Comparison of ENCODE assay signal across 6 cellular contexts in the genomic region with DNA sequence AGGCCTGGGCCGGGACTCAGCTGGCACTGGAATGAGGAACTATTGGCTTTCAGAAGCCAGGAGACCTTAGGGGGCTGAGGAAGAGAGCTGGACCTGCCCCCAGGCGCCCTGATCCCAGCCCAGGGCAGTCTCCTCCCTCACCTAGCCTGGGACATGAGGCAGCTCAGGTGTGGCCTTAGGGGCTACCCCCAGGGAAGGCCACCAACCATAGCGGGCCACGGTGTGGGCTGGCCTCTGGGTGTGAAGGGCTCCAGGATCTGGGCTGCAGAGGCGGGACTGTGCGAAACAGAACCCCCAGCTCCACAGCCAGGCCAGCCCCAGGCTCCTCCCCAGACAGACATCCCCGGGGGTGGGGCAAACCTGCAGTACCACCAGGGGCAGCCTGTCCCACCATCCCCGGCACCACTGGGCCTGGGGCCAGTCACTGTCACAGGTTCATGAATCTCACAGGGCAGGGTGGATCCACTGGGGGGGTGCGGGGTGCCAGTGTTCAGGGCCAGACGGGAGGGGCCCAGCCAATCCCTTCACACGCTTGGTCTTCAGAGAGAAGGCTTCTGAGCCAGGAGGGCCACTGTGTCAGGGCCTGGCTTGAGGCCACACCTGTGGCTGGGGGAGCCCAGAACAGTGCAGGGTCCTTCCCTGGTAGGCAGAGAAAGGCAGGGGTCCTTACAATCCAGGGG. TPM values are rescaled to one million over a fixed set of nuclear protein-coding genes. Genes with fewer than 3 reads are reported as not detected.
DNase-seq lines count a peak whose midpoint lies in the region; TF ChIP-seq lines count a peak whose summit lies in the region.

No MANE protein-coding gene starts in this region.

- TF ChIP-seq CTCF in prostate gland (IDR thresholded peaks at IDR 0.05): peak in 2 of 4 experiments; percentile 22 to 32

- 24% methylated on average over 7 of the region's 11 CpGs for WGBS in prostate gland

- TF ChIP-seq POLR2A in prostate gland (IDR thresholded peaks at IDR 0.05): no peak

- no peaks in the 10 kb centered on the region for H3K9me3 Mint-ChIP-seq in dendritic cell treated with granulocyte-macrophage colony-stimulating factor and Interleukin-4, amounts not matched to agents 40 ng/mL and 50 ng/mL, for 4 days

- H3K27me3 Mint-ChIP-seq in dendritic cell treated with granulocyte-macrophage colony-stimulating factor and Interleukin-4, amounts not matched to agents 40 ng/mL and 50 ng/mL, for 4 days: no peaks in the 10 kb centered on the region

- H3K4me1 Mint-ChIP-seq in dendritic cell treated with granulocyte-macrophage colony-stimulating factor and Interleukin-4, amounts not matched to agents 40 ng/mL and 50 ng/mL, for 4 days (ENCODE audit: low read depth): peaks cover 69% of the 10 kb centered on the region

- H3K27ac ChIP-seq in prostate gland: peak overlapping the region; percentile 91 to 94

- no peaks in the 10 kb centered on the region for H3K9me3 ChIP-seq in prostate gland

- in situ Hi-C loops in ACHN (cut with HindIII; ENCODE audit: low pct_ligation_motif_present, low pct_unique_long_range_greater_than_20kb, low sequenced_read_pairs): no loop called here

- H3K4me1 ChIP-seq in prostate gland (replicated peaks): peaks cover 57% of the 10 kb centered on the region

- H3K27me3 ChIP-seq in prostate gland (replicated peaks; ENCODE audit: insufficient read depth): no peaks in the 10 kb centered on the region

- H3K4me3 Mint-ChIP-seq in dendritic cell treated with granulocyte-macrophage colony-stimulating factor and Interleukin-4, amounts not matched to agents 40 ng/mL and 50 ng/mL, for 4 days: peak overlapping the region; percentile 77

- peak overlapping the region in 1 of 2 donors; percentile 93 for H3K4me3 ChIP-seq in prostate gland

- H3K36me3 ChIP-seq in prostate gland: no peaks in the 10 kb centered on the region

- DNase-seq in HT1080 (ENCODE audit: low read depth): peak; percentile 26
- peak; percentile 52 for DNase-seq in prostate gland (ENCODE audit: low spot score)
- no peak for DNase-seq in NCI-H345 (lab: John Stamatoyannopoulos, UW)
- DNase-seq in effector CD8-positive, alpha-beta T cell (lab: John Stamatoyannopoulos, UW): no peak
- no peak for DNase-seq in ACHN

- peak overlapping the region; percentile 89 for H3K27ac Mint-ChIP-seq in dendritic cell treated with granulocyte-macrophage colony-stimulating factor and Interleukin-4, amounts not matched to agents 40 ng/mL and 50 ng/mL, for 4 days

- intact Hi-C loops in dendritic cell treated with granulocyte-macrophage colony-stimulating factor and Interleukin-4, amounts not matched to agents 40 ng/mL and 50 ng/mL, for 4 days (cut with micrococcal nuclease): no loop called here
- intact Hi-C loops in prostate gland (cut with DNase I): no loop called here

- peaks cover 64% of the 10 kb centered on the region for H3K36me3 Mint-ChIP-seq in dendritic cell treated with granulocyte-macrophage colony-stimulating factor and Interleukin-4, amounts not matched to agents 40 ng/mL and 50 ng/mL, for 4 days (ENCODE audit: low read depth)

RNA-seq across cellular contexts. Expression of gene PLXNB2, which starts 3.5 kb away (rescaled TPM):
- 73.4 and 84.1 TPM in 2 replicates for total RNA-seq in HT1080 (2014; rRNA removed; shearing (Covaris generic))
- 107 and 112 TPM in 2 replicates for polyA plus RNA-seq in HT1080 (2015; cell fraction: cytosol; rRNA removed)
- polyA plus RNA-seq in HT1080 (2015; cell fraction: nucleus; rRNA removed): 340 and 353 TPM in 2 replicates
- total RNA-seq in prostate gland: 100 to 1,000 TPM; 259 to 309 TPM

RNA-seq across cellular contexts. Expression of gene DENND6B, which starts 22.8 kb away (rescaled TPM):
- 0.13 and 0.31 TPM in 2 replicates for total RNA-seq in HT1080 (2014; rRNA removed; shearing (Covaris generic))
- polyA plus RNA-seq in HT1080 (2015; cell fraction: cytosol; rRNA removed): 0.63 and 1.3 TPM in 2 replicates
- 3.2 and 3.6 TPM in 2 replicates for polyA plus RNA-seq in HT1080 (2015; cell fraction: nucleus; rRNA removed)
- 10 to 100 TPM in 1 of 2 donors, 1 to 10 TPM in 1; 9.6 to 19.6 TPM for total RNA-seq in prostate gland

RNA-seq across cellular contexts. Expression of gene MAPK11, which starts 33.8 kb away (rescaled TPM):
- 12.6 and 18.0 TPM in 2 replicates for total RNA-seq in HT1080 (2014; rRNA removed; shearing (Covaris generic))
- polyA plus RNA-seq in HT1080 (2015; cell fraction: cytosol; rRNA removed): 12.1 and 14.3 TPM in 2 replicates
- polyA plus RNA-seq in HT1080 (2015; cell fraction: nucleus; rRNA removed): 42.7 and 47.7 TPM in 2 replicates
- 10 to 100 TPM; 11.4 to 14.1 TPM for total RNA-seq in prostate gland

RNA-seq across cellular contexts. Expression of gene PPP6R2, which starts 39.1 kb away (rescaled TPM):
- 40.0 and 44.6 TPM in 2 replicates for total RNA-seq in HT1080 (2014; rRNA removed; shearing (Covaris generic))
- 30.5 and 32.8 TPM in 2 replicates for polyA plus RNA-seq in HT1080 (2015; cell fraction: cytosol; rRNA removed)
- 61.6 and 65.2 TPM in 2 replicates for polyA plus RNA-seq in HT1080 (2015; cell fraction: nucleus; rRNA removed)
- 100 to 1,000 TPM in 1 of 2 donors, 10 to 100 TPM in 1; 80.6 to 107 TPM for total RNA-seq in prostate gland

RNA-seq across cellular contexts. Expression of gene MAPK12, which starts 42.5 kb away (rescaled TPM):
- 50.1 and 50.6 TPM in 2 replicates for total RNA-seq in HT1080 (2014; rRNA removed; shearing (Covaris generic))
- polyA plus RNA-seq in HT1080 (2015; cell fraction: cytosol; rRNA removed): 34.3 and 41.5 TPM in 2 replicates
- 159 and 182 TPM in 2 replicates for polyA plus RNA-seq in HT1080 (2015; cell fraction: nucleus; rRNA removed)
- 10 to 100 TPM in 1 of 2 donors, 1 to 10 TPM in 1; 8.4 to 18.0 TPM for total RNA-seq in prostate gland

Comparison
In these comparisons a context has a peak if more than half of its experiments do, and no peak if none do; other contexts are left out.
1. DNase-seq: peak in HT1080 (single experiment) and prostate gland (single experiment); none in NCI-H345 (single experiment), effector CD8-positive, alpha-beta T cell (single experiment) and ACHN (single experiment).